ENCODE assay signal across 1 cellular context in the genomic region with DNA sequence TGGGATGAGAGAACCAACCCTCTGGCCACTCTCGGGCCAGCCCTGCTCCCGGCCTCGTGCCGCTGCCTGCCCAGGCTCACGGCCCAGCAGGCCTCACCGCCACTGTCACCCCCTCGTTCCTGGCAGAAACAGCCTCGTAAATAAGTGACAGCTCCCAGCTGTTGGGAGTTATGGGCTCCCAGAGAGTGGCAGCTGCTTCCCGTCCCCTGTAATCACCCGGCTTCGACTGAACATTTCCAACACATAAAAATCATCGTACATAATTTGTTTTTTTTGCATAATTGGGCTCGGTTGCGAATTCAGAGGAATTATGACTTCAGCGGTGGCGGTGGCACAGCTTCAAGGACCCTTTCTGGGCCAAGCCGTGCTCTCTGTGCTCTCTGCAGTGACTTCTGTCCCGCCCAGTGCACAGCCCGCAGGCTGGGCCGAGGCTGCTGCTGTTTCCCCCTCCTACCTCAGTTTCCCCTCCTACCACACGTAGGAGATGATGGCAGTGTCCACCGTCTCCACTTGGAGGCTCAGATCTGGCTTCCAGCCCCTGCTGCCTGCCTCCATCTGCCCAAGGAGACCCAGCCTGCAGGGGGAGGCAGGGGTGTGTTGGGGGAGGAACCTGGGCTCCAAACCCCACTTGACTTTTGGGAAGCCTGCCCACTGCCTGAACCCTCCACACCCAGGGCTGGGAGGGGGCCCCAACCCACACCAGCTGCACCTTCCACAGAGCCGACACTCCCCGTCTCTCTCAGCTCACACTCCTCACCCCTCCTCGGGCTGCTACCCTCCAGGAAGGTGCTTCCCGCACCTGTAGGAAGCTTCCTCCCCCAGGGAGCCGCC.
TF ChIP-seq lines count a peak whose summit lies in the region.

No MANE protein-coding gene starts in this region.

TF ChIP-seq in H1, 55 proteins besides CTCF, POLR2A, EP300 and RAD21:
- no peak for TF ChIP-seq POLR2AphosphoS5 (IDR thresholded peaks at IDR 0.05; ENCODE audit: low read depth, low read length)
- TF ChIP-seq NANOG (IDR thresholded peaks at IDR 0.05; ENCODE audit: insufficient read depth, low read depth, low read length, poor library complexity, severe bottlenecking) = no peak
- no peak for TF ChIP-seq SRF (IDR thresholded peaks at IDR 0.05; ENCODE audit: low read depth, low read length)
- no peak for TF ChIP-seq CBX8 (IDR thresholded peaks at IDR 0.05; ENCODE audit: borderline replicate concordance, low read depth, low read length)
- no peak for TF ChIP-seq HDAC6 (IDR thresholded peaks at IDR 0.05; ENCODE audit: low read depth, low read length)
- TF ChIP-seq CHD2 (IDR thresholded peaks at IDR 0.05; ENCODE audit: low read length) = no peak
- no peak for TF ChIP-seq NRF1 (IDR thresholded peaks at IDR 0.05; ENCODE audit: low read depth, low read length)
- no peak for TF ChIP-seq FOSL1 (IDR thresholded peaks at IDR 0.05; ENCODE audit: insufficient read depth, low read depth, low read length)
- no peak for TF ChIP-seq BCL11A (IDR thresholded peaks at IDR 0.05; ENCODE audit: low read depth in 2 of 2, low read length in 2 of 2)
- no peak for TF ChIP-seq EZH2 (IDR thresholded peaks at IDR 0.05; ENCODE audit: low read depth, low read length, severe bottlenecking)
- TF ChIP-seq GTF2F1 (IDR thresholded peaks at IDR 0.05; ENCODE audit: borderline replicate concordance, low read depth, low read length) = no peak
